In the genomic region with DNA sequence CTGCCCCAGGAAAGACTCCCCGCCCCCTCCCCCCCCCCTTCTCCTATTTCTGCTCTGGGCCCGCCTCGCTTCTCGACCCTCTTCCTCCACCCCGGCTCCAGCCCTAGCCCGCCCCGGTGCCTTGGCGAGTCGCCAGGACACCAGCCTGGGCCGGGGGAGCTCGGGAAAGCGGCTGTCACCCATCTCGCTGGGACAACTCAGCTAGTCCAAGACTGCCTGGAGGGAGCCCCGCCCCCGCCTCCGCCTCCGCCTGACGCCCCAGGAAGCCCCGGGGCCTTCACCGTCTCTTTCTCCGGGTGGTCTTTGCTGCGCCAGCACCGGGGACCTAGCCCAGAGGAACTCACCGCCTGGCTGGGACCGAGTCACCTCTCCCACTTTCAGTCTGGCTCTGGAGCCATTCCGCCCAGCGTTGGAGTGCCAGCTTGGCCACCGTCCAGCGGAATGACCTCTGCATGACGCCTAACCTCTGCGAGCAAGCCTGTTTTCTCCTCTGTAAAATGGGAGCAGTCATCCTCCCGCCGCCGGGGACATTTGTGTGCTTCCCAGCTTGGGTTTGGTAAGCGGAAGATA, we compare ENCODE assay signal across 8 cellular contexts. TPM values are rescaled to one million over a fixed set of nuclear protein-coding genes. Genes with fewer than 3 reads are reported as not detected.
DNase-seq lines count a peak whose midpoint lies in the region; ATAC-seq and TF ChIP-seq lines count a peak whose summit lies in the region.

No MANE protein-coding gene starts in this region.

- TF ChIP-seq POLR2A in tibial nerve (IDR thresholded peaks at IDR 0.05): no peak

- H3K27me3 Mint-ChIP-seq in T-cell: no peaks in the 10 kb centered on the region

- H3K4me2 ChIP-seq in mesenchymal stem cell (ENCODE audit: low read length, poor library complexity, severe bottlenecking): peak overlapping the region; percentile 64

- peak overlapping the region; percentile 41 to 82 for H3K4me3 ChIP-seq in mesenchymal stem cell (ENCODE audit: insufficient read depth in 1 of 2, low read depth in 1 of 2, low read length in 2 of 2)
- H3K4me3 ChIP-seq in tibial nerve: peak overlapping the region; percentile 52 to 94 (median 76)

- ATAC-seq in T-cell (replicated peaks in 1 of 4) (no peak), HG02678 (IDR thresholded peaks at IDR 0.05; ENCODE audit: unreplicated experiment) (no peak)

- TF ChIP-seq EP300 in tibial nerve (IDR thresholded peaks at IDR 0.05): peak in 1 of 2 donors; percentile 47

- H2BK120ac ChIP-seq in mesenchymal stem cell (ENCODE audit: low read depth, low read length): peak overlapping the region; percentile 39

- H2BK15ac ChIP-seq in mesenchymal stem cell (ENCODE audit: low read depth, poor library complexity, severe bottlenecking): peak overlapping the region; percentile 15

- peak overlapping the region; percentile 81 for H4K8ac ChIP-seq in mesenchymal stem cell (ENCODE audit: low read length)

- WGBS in mesenchymal stem cell: 10% methylated on average over 34 of the region's 35 CpGs
- 11 to 12% methylated on average over 22 to 23 of the region's 35 CpGs for WGBS in tibial nerve, 2 donors

- H3K9me3 ChIP-seq in mesenchymal stem cell (ENCODE audit: control insufficient read depth, low read length) (no peaks in the 10 kb centered on the region), tibial nerve (no peaks in the 10 kb centered on the region)

- H3K23ac ChIP-seq in mesenchymal stem cell (ENCODE audit: low read length in 2 of 2): no peak overlapping the region

- H3K18ac ChIP-seq in mesenchymal stem cell (ENCODE audit: low read depth in 1 of 2, low read length in 2 of 2): peak overlapping the region; percentile 73 to 85

- CTCF ChIA-PET in T-cell (lab: Charles Lee): interaction anchor here (1.0 to 1.1 kb wide), 2 partner anchors 15 to 109 kb away, joined by 3 to 7 read pairs; no protein-coding TSS in a partner anchor

- H3K4me1 ChIP-seq in mesenchymal stem cell (ENCODE audit: control insufficient read depth, insufficient read depth, low read depth, low read length) (peaks cover 31% of the 10 kb centered on the region), tibial nerve (peaks cover 0 to 34% (median 23%) of the 10 kb centered on the region in 4 donors)

- peak overlapping the region; percentile 50 for H2AK5ac ChIP-seq in mesenchymal stem cell (ENCODE audit: low read length, severe bottlenecking)

- H2BK5ac ChIP-seq in mesenchymal stem cell (ENCODE audit: low read depth, low read length, poor library complexity, severe bottlenecking): no peak overlapping the region

- DNase-seq in ELF-1 (ENCODE audit: low read depth, low spot score) (peak; percentile 55), T-cell (peak in 19 of 34 experiments; percentile 2 to 32 (median 15)), dermis blood vessel endothelial cell (peak; percentile 38), mesenchymal stem cell (no peak), tibial nerve (ENCODE audit: low spot score in 2 of 2) (peak in 1 of 2 donors; percentile 49), HT-29 (ENCODE audit: low spot score) (no peak), NCI-H1417 treated with DMSO at 0.1 percent for 48 hours (lab: John Stamatoyannopoulos, UW) (no peak)

- H3K14ac ChIP-seq in mesenchymal stem cell (ENCODE audit: low read length in 2 of 2): no peak overlapping the region

- H2AFZ ChIP-seq in mesenchymal stem cell (ENCODE audit: low read depth, low read length): peak overlapping the region; percentile 3

- peak overlapping the region; percentile 5 to 29 for H3K4ac ChIP-seq in mesenchymal stem cell (ENCODE audit: low read depth in 1 of 2, low read length in 2 of 2)

- TF ChIP-seq CTCF in tibial nerve (IDR thresholded peaks at IDR 0.05): no peak

- H4K91ac ChIP-seq in mesenchymal stem cell (ENCODE audit: low read length): peak overlapping the region; percentile 19

- H3K4me1 Mint-ChIP-seq in T-cell: peaks cover 24 to 30% (median 27%) of the 10 kb centered on the region in 3 donors

- H3K27me3 ChIP-seq in mesenchymal stem cell (ENCODE audit: control insufficient read depth in 1 of 2, insufficient read depth in 1 of 2, low read length in 2 of 2) (no peaks in the 10 kb centered on the region), tibial nerve (no peaks in the 10 kb centered on the region)

- peak overlapping the region; percentile 0 for H3K27ac ChIP-seq in mesenchymal stem cell (ENCODE audit: low read length, poor library complexity, severe bottlenecking)
- H3K27ac ChIP-seq in tibial nerve: peak overlapping the region; percentile 58 to 98 (median 75)

- H3K9ac ChIP-seq in mesenchymal stem cell (ENCODE audit: low read length): peak overlapping the region; percentile 91

- H3K4me3 Mint-ChIP-seq in T-cell: peak overlapping the region; percentile 76 to 84 (median 83)

- peak overlapping the region in 1 of 2 donors; percentile 53 for H3K27ac Mint-ChIP-seq in T-cell

- H2BK12ac ChIP-seq in mesenchymal stem cell (ENCODE audit: low read length in 2 of 2): peak overlapping the region in 1 of 2 experiments; percentile 26

- peaks cover 7% of the 10 kb centered on the region for H3K79me1 ChIP-seq in mesenchymal stem cell (replicated peaks; ENCODE audit: low read length, poor library complexity, severe bottlenecking)

- POLR2A ChIA-PET in T-cell (lab: Charles Lee): interaction anchor here in 1 of 2 donors (0.6 kb wide), 1 partner anchor 21 kb away, joined by 6 read pairs; no protein-coding TSS in a partner anchor

- peaks cover 6 to 8% of the 10 kb centered on the region in 2 experiments for H3K36me3 ChIP-seq in mesenchymal stem cell (ENCODE audit: control insufficient read depth in 1 of 2, insufficient read depth in 2 of 2, low read depth in 1 of 2, low read length in 2 of 2)
- H3K36me3 ChIP-seq in tibial nerve: no peaks in the 10 kb centered on the region

- no peaks in the 10 kb centered on the region for H3K36me3 Mint-ChIP-seq in T-cell

- no peaks in the 10 kb centered on the region for H3K9me3 Mint-ChIP-seq in T-cell

RNA-seq across cellular contexts. Expression of a gene that starts 1.1 kb away (rescaled TPM):
- 1 to 10 TPM in 4 of 5 donors, under 1 TPM in 1; 0.60 to 2.4 (median 1.9) TPM for total RNA-seq in T-cell
- 7.3 and 9.8 TPM in 2 replicates for total RNA-seq in dermis blood vessel endothelial cell
- polyA plus RNA-seq in mesenchymal stem cell (2013, experiment 1 of 2): 47.4 TPM
- polyA plus RNA-seq in mesenchymal stem cell (2013, experiment 2 of 2): 49.0 TPM
- total RNA-seq in tibial nerve: 100 to 1,000 TPM; 122 to 165 (median 138) TPM
- 0.10 TPM in 1 of 2 replicates, not detected in the other for total RNA-seq in HT-29 (2014; rRNA removed; shearing (Covaris generic))

Comparison
In these comparisons a context has a peak if more than half of its experiments do, and no peak if none do; other contexts are left out.
1. DNase-seq: peak in ELF-1 (single experiment), T-cell (19 of 34) and dermis blood vessel endothelial cell (single experiment); none in mesenchymal stem cell (single experiment), HT-29 (single experiment) and NCI-H1417 treated with DMSO at 0.1 percent for 48 hours (single experiment).
2. RNA of a gene that starts 1.1 kb away (total RNA-seq): 122 to 165 TPM in tibial nerve; 7.3 to 9.8 TPM in dermis blood vessel endothelial cell, 0.60 to 2.4 TPM in T-cell and 0.10 TPM in HT-29; every median in the first group is over 10 times any median in the second.